10 cellular contexts compared by ENCODE assay signal in the genomic region with DNA sequence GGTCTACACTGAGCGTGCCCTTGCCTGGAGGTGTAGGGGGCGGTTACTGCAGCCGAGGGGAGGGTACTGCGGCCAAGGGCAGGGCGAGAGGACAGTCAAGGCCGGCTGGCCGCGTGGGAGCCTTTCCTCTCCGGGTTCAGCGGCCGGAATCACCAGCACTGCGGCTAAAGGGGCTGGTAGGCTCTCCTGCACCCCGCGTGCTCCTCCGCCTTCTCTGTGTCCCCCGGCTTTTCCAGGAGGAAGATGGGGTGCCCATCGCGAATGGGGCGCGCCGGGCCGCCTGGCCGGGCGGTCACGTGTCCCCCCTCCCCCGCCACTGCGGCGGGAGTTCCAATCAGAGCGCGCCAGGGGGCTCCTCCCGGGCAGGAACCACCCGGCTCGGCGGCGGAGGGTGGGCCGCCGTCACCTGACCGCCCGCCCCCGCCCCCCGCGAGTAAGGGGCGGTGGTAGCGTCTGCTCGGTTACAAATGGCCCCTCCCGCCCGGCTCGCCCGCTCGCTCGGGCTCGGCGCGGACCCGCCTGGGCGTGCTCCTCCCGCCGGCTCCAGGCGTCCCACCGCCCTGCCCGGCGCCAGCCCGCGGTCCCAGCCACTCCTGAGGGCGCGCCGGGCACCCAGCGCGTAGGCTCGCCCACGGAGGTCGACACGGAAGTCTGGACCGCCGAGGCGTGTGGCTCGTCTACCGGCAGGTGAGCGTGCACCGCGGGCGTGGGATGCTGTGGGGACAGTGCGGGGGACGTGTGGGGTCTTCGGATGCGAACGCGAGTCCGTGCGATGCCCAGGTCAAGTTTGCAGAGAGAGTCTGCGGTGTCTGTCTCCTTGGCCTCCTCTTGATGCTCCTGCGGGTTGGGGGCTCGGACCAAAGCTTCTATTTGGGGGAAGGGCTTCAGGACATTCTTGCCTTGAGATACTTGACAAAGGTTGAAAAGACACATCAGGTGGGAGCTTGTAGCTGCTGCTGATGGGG.
A peak's percentile ranks its signal among the peaks of the same experiment; 100 is the strongest.
DNase-seq lines count a peak whose midpoint lies in the region; ATAC-seq and TF ChIP-seq lines count a peak whose summit lies in the region.
"Had no signal": no experiment of that assay in that cellular context is flagged by ENCODE, and none has a peak within 500 bp of the region (broad histone marks: within the 10 kb centered on the region; RNA-seq: fewer than 3 reads in every experiment).

No MANE protein-coding gene starts in this region.

- DNase-seq in DMS53 (lab: John Stamatoyannopoulos, UW) = peak; percentile 78
- DNase-seq in DMS53 treated with DMSO at 0.1 percent for 48 hours (lab: John Stamatoyannopoulos, UW; ENCODE audit: unreplicated experiment) = no peak
- no peak for DNase-seq in NT2/D1 (ENCODE audit: low read depth, low spot score)
- no peak for DNase-seq in effector memory CD4-positive, alpha-beta T cell
- DNase-seq in medulla oblongata (ENCODE audit: extremely low spot score) = peak; percentile 66
- DNase-seq in transverse colon = no peak

- intact Hi-C loops in transverse colon (cut with DNase I; ENCODE audit: low total_unique reads) = no loop called here

- no peak for TF ChIP-seq POLR2A in transverse colon (IDR thresholded peaks at IDR 0.05)

- peak; percentile 44 for ATAC-seq in HG02678 (IDR thresholded peaks at IDR 0.05; ENCODE audit: unreplicated experiment)
- no peak for ATAC-seq in GM18520 (IDR thresholded peaks at IDR 0.05; ENCODE audit: unreplicated experiment)
- ATAC-seq: body of pancreas had no signal

- peaks cover 6% of the 10 kb centered on the region for H3K36me3 ChIP-seq in NT2/D1 (ENCODE audit: insufficient read depth, insufficient read length, low read length)
- no peaks in the 10 kb centered on the region for H3K36me3 ChIP-seq in effector memory CD4-positive, alpha-beta T cell (ENCODE audit: control insufficient read depth, insufficient read depth, low read length)
- H3K36me3 ChIP-seq in transverse colon = no peaks in the 10 kb centered on the region

- H3K9ac ChIP-seq in NT2/D1 (ENCODE audit: insufficient read length, low read depth) = peak overlapping the region; percentile 85

- no peak for TF ChIP-seq CTCF in transverse colon (IDR thresholded peaks at IDR 0.05)

- H3K4me3 ChIP-seq in NT2/D1 (ENCODE audit: insufficient read length, low read depth) (peak overlapping the region; percentile 88), transverse colon (peak overlapping the region in 3 of 4 donors; percentile 27 to 54 (median 32))
- peak overlapping the region; percentile 23 for H3K4me3 ChIP-seq in effector memory CD4-positive, alpha-beta T cell (ENCODE audit: insufficient read depth, low read depth, low read length, poor library complexity, severe bottlenecking)
- H3K4me3 ChIP-seq: body of pancreas had no signal

- no peak for TF ChIP-seq EP300 in transverse colon (IDR thresholded peaks at IDR 0.05; ENCODE audit: low read depth)

- no peak overlapping the region for H3K27ac ChIP-seq in effector memory CD4-positive, alpha-beta T cell (ENCODE audit: insufficient read depth, low read length, poor library complexity, severe bottlenecking)
- H3K27ac ChIP-seq in transverse colon = no peak overlapping the region
- H3K27ac ChIP-seq: 22Rv1, body of pancreas had no signal

- WGBS in transverse colon (ENCODE audit: low coverage in 1 of 2), 2 donors = 3% methylated on average over 49 of the region's 93 CpGs; no CpG with 5 or more reads in 1 of the 2 donors

- in situ Hi-C loops in transverse colon (cut with MboI; ENCODE audit: low pct_ligation_motif_present in 1 of 4, low pct_unique_long_range_greater_than_20kb in 1 of 4, low sequenced_read_pairs in 3 of 4) = no loop called here

- H3K4me1 ChIP-seq in NT2/D1 (ENCODE audit: insufficient read depth, insufficient read length) (peaks cover 13% of the 10 kb centered on the region), transverse colon (peaks cover 0 to 53% (median 42%) of the 10 kb centered on the region in 4 donors)
- peaks cover 43% of the 10 kb centered on the region for H3K4me1 ChIP-seq in effector memory CD4-positive, alpha-beta T cell (ENCODE audit: control insufficient read depth, insufficient read depth, low read length, poor library complexity, severe bottlenecking)

- H3K9me3 ChIP-seq in NT2/D1 (ENCODE audit: insufficient read depth, low read length) (no peaks in the 10 kb centered on the region; the same call in 1 of the 2 replicates), transverse colon (no peaks in the 10 kb centered on the region)
- no peaks in the 10 kb centered on the region for H3K9me3 ChIP-seq in effector memory CD4-positive, alpha-beta T cell (ENCODE audit: control insufficient read depth, low read length)
- H3K9me3 ChIP-seq: body of pancreas had no signal

- H3K27me3 ChIP-seq in NT2/D1 (ENCODE audit: insufficient read depth, insufficient read length) = peaks cover 63% of the 10 kb centered on the region
- peaks cover 44% of the 10 kb centered on the region for H3K27me3 ChIP-seq in effector memory CD4-positive, alpha-beta T cell (replicated peaks; ENCODE audit: control insufficient read depth, insufficient read depth, low read length, poor library complexity, severe bottlenecking)
- peaks cover 96% of the 10 kb centered on the region for H3K27me3 ChIP-seq in transverse colon

Comparison
In these comparisons a context has a peak if more than half of its experiments do, and no peak if none do; other contexts are left out.
1. DNase-seq: peak in DMS53 (single experiment) and medulla oblongata (single experiment); none in DMS53 treated with DMSO at 0.1 percent for 48 hours (single experiment), NT2/D1 (single experiment), effector memory CD4-positive, alpha-beta T cell (0 of 3) and transverse colon (single experiment).
2. H3K4me3 ChIP-seq: peak in every context shown above with its lines; median percentile 88 in NT2/D1; 32 in transverse colon; 23 in effector memory CD4-positive, alpha-beta T cell.